Comparison of ENCODE assay signal across 2 cellular contexts in the genomic region with DNA sequence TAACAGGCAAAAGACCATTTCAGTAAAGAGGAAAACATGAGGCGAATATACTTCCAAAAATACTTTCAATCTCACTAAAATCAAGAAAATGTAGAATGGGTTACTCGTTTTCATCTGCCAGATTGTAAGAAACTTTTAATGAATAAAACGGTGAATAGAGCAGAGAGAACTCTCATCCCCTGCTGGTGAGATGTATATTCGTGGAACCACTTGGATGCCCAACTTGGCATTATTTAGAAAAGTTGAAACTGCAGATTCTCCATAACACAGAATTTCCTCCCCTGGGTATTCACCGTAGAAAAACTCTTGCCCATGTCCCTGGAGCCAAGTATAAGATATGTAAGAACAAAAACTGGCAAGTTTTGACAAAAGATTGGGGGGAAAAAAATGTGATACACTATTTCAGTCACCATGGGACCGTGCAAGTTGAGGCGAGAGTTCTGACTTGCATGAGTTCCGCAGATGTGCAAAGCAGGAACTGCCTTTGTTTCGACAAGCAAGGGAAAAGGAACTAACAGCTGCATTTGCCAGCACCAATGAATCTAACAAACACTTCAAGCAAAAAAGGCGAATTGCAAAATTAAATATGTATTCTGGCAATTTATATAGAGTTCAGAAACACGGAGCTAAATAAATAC.
TF ChIP-seq lines count a peak whose summit lies in the region.

No MANE protein-coding gene starts in this region.

TF ChIP-seq in SK-N-SH, 30 proteins besides CTCF, POLR2A, EP300 and RAD21:
- TF ChIP-seq, protein P1, sequence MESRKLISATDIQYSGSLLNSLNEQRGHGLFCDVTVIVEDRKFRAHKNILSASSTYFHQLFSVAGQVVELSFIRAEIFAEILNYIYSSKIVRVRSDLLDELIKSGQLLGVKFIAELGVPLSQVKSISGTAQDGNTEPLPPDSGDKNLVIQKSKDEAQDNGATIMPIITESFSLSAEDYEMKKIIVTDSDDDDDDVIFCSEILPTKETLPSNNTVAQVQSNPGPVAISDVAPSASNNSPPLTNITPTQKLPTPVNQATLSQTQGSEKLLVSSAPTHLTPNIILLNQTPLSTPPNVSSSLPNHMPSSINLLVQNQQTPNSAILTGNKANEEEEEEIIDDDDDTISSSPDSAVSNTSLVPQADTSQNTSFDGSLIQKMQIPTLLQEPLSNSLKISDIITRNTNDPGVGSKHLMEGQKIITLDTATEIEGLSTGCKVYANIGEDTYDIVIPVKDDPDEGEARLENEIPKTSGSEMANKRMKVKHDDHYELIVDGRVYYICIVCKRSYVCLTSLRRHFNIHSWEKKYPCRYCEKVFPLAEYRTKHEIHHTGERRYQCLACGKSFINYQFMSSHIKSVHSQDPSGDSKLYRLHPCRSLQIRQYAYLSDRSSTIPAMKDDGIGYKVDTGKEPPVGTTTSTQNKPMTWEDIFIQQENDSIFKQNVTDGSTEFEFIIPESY (IDR thresholded peaks at IDR 0.05; ENCODE audit: borderline replicate concordance, low read depth) = no peak
- TF ChIP-seq MXI1 (IDR thresholded peaks at IDR 0.05; ENCODE audit: low read depth, low read length) (no peak), MEF2A (IDR thresholded peaks at IDR 0.05; ENCODE audit: borderline replicate concordance, low read depth) (no peak), TAF1 (IDR thresholded peaks at IDR 0.05; ENCODE audit: borderline replicate concordance, low read depth, low read length) (no peak), RXRA (IDR thresholded peaks at IDR 0.05; ENCODE audit: borderline replicate concordance, low read depth) (no peak), CHD2 (IDR thresholded peaks at IDR 0.05; ENCODE audit: low read length, partially characterized antibody) (no peak)
TF ChIP-seq in SK-N-SH: peak in this region for 0.

TF ChIP-seq in SK-N-SH treated with all-trans-retinoic acid at 6 μM for 48 hours, 23 proteins besides CTCF, POLR2A, EP300 and RAD21 (continued from another document):
- TF ChIP-seq, protein P2, sequence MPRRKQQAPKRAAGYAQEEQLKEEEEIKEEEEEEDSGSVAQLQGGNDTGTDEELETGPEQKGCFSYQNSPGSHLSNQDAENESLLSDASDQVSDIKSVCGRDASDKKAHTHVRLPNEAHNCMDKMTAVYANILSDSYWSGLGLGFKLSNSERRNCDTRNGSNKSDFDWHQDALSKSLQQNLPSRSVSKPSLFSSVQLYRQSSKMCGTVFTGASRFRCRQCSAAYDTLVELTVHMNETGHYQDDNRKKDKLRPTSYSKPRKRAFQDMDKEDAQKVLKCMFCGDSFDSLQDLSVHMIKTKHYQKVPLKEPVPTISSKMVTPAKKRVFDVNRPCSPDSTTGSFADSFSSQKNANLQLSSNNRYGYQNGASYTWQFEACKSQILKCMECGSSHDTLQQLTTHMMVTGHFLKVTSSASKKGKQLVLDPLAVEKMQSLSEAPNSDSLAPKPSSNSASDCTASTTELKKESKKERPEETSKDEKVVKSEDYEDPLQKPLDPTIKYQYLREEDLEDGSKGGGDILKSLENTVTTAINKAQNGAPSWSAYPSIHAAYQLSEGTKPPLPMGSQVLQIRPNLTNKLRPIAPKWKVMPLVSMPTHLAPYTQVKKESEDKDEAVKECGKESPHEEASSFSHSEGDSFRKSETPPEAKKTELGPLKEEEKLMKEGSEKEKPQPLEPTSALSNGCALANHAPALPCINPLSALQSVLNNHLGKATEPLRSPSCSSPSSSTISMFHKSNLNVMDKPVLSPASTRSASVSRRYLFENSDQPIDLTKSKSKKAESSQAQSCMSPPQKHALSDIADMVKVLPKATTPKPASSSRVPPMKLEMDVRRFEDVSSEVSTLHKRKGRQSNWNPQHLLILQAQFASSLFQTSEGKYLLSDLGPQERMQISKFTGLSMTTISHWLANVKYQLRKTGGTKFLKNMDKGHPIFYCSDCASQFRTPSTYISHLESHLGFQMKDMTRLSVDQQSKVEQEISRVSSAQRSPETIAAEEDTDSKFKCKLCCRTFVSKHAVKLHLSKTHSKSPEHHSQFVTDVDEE (CRISPR knock-in tag; IDR thresholded peaks at IDR 0.05) = no peak
- TF ChIP-seq, protein P3, sequence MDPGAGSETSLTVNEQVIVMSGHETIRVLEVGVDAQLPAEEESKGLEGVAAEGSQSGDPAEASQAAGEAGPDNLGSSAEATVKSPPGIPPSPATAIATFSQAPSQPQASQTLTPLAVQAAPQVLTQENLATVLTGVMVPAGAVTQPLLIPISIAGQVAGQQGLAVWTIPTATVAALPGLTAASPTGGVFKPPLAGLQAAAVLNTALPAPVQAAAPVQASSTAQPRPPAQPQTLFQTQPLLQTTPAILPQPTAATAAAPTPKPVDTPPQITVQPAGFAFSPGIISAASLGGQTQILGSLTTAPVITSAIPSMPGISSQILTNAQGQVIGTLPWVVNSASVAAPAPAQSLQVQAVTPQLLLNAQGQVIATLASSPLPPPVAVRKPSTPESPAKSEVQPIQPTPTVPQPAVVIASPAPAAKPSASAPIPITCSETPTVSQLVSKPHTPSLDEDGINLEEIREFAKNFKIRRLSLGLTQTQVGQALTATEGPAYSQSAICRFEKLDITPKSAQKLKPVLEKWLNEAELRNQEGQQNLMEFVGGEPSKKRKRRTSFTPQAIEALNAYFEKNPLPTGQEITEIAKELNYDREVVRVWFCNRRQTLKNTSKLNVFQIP (CRISPR knock-in tag; IDR thresholded peaks at IDR 0.05; ENCODE audit: borderline replicate concordance, low read depth) = no peak
- TF ChIP-seq RARB (CRISPR knock-in tag; IDR thresholded peaks at IDR 0.05) (no peak), BACH2 (CRISPR knock-in tag; IDR thresholded peaks at IDR 0.05; ENCODE audit: borderline replicate concordance) (no peak), ESRRG (CRISPR knock-in tag; IDR thresholded peaks at IDR 0.05) (no peak)
- TF ChIP-seq, protein P4, sequence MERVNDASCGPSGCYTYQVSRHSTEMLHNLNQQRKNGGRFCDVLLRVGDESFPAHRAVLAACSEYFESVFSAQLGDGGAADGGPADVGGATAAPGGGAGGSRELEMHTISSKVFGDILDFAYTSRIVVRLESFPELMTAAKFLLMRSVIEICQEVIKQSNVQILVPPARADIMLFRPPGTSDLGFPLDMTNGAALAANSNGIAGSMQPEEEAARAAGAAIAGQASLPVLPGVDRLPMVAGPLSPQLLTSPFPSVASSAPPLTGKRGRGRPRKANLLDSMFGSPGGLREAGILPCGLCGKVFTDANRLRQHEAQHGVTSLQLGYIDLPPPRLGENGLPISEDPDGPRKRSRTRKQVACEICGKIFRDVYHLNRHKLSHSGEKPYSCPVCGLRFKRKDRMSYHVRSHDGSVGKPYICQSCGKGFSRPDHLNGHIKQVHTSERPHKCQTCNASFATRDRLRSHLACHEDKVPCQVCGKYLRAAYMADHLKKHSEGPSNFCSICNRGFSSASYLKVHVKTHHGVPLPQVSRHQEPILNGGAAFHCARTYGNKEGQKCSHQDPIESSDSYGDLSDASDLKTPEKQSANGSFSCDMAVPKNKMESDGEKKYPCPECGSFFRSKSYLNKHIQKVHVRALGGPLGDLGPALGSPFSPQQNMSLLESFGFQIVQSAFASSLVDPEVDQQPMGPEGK (CRISPR knock-in tag; IDR thresholded peaks at IDR 0.05; ENCODE audit: borderline replicate concordance) = no peak
